8 cellular contexts compared by ENCODE assay signal in genomic region chr3:148957586-148957985, GRCh38. TPM values are rescaled to one million over a fixed set of nuclear protein-coding genes. Genes with fewer than 3 reads are reported as not detected.
DNase-seq lines count a peak whose midpoint lies in the region; ATAC-seq and TF ChIP-seq lines count a peak whose summit lies in the region.

No MANE protein-coding gene starts in this region.

- DNase-seq in DMS 273 (lab: John Stamatoyannopoulos, UW; ENCODE audit: unreplicated experiment), result peak; percentile 46
- DNase-seq in DMS 273 treated with DMSO at 0.1 percent for 48 hours (lab: John Stamatoyannopoulos, UW), result no peak
- DNase-seq in H4 (ENCODE audit: low spot score), result peak; percentile 51
- DNase-seq in PC-9, result no peak
- DNase-seq in hepatocyte (ENCODE audit: low spot score), result no peak
- no peak for DNase-seq in foreskin melanocyte
- no peak for DNase-seq in globus pallidus (ENCODE audit: low spot score)

- H3F3A ChIP-seq in PC-9 (ENCODE audit: insufficient read depth, low read depth), result no peaks in the 10 kb centered on the region

- WGBS in hepatocyte (ENCODE audit: low lambda C conversion rate, missing lambda C conversion rate), result 90% methylated on average over 2 of the region's 2 CpGs

- H3K79me2 ChIP-seq in PC-9 (ENCODE audit: low read depth), result no peaks in the 10 kb centered on the region
- no peaks in the 10 kb centered on the region for H3K79me2 ChIP-seq in hepatocyte

- H3K4me1 ChIP-seq in PC-9 (replicated peaks; ENCODE audit: insufficient read depth) (peaks cover 7% of the 10 kb centered on the region; the same call in 1 of the 2 replicates), hepatocyte (ENCODE audit: insufficient read depth) (no peaks in the 10 kb centered on the region)

- intact Hi-C loops in PC-9 (cut with micrococcal nuclease; ENCODE audit: unreplicated experiment), result loop anchor here (5.0 kb wide), 3 partner anchors 395 to 550 kb away; no protein-coding TSS in a partner anchor

- POLR2A ChIA-PET in PC-9 (lab: Charles Lee; ENCODE audit: unreplicated experiment), result no interaction called here

- H2AFZ ChIP-seq in PC-9 (no peak overlapping the region), hepatocyte (no peak overlapping the region)

- H3K27me3 ChIP-seq in PC-9 (ENCODE audit: insufficient read depth, low read depth) (no peaks in the 10 kb centered on the region), hepatocyte (no peaks in the 10 kb centered on the region)

- H3K27ac ChIP-seq in PC-9 (no peak overlapping the region), hepatocyte (no peak overlapping the region)

- no TSS peak for BruUV-seq in PC-9 (replicated peaks; lab: Mats Ljungman, UMichigan)

- H3K4me3 ChIP-seq in PC-9, result no peak overlapping the region
- H3K4me3 ChIP-seq in hepatocyte, result no peak overlapping the region

- H4K20me1 ChIP-seq in PC-9 (ENCODE audit: insufficient read depth) (no peaks in the 10 kb centered on the region), hepatocyte (ENCODE audit: insufficient read depth, poor library complexity, severe bottlenecking) (no peaks in the 10 kb centered on the region)

- H3K9me3 ChIP-seq in PC-9 (ENCODE audit: insufficient read depth, low read depth) (no peaks in the 10 kb centered on the region), hepatocyte (ENCODE audit: low read depth) (no peaks in the 10 kb centered on the region)

- no peak overlapping the region for H3K4me2 ChIP-seq in PC-9
- H3K4me2 ChIP-seq in hepatocyte, result no peak overlapping the region

- H3K9me2 ChIP-seq in PC-9 (ENCODE audit: insufficient read depth), result no peaks in the 10 kb centered on the region
- no peaks in the 10 kb centered on the region for H3K9me2 ChIP-seq in hepatocyte (replicated peaks; ENCODE audit: insufficient read depth)

- no peak for ATAC-seq in HG02938 (IDR thresholded peaks at IDR 0.05; ENCODE audit: unreplicated experiment)

- TF ChIP-seq CTCF in PC-9 (conservative IDR thresholded peaks at IDR 0.05) (peak; percentile 22; the same call in 1 of the 2 replicates), hepatocyte (IDR thresholded peaks at IDR 0.05; ENCODE audit: poor library complexity) (peak; percentile 6)

- H3K36me3 ChIP-seq in PC-9 (ENCODE audit: low read depth) (no peaks in the 10 kb centered on the region), hepatocyte (replicated peaks; ENCODE audit: insufficient read depth, low read depth) (no peaks in the 10 kb centered on the region)

- CTCF ChIA-PET in PC-9 (lab: Charles Lee), result no interaction called here

RNA-seq across cellular contexts. Expression of gene GYG1, which starts 33.8 kb away (rescaled TPM):
- 34.4 and 45.7 TPM in 2 replicates for total RNA-seq in H4 (2014; rRNA removed; shearing (Covaris generic))
- total RNA-seq in PC-9 (2021) (16.5 and 20.3 TPM in 2 replicates), hepatocyte (50.3 and 51.8 TPM in 2 replicates)
- 26.2 and 27.5 TPM in 2 replicates for polyA plus RNA-seq in hepatocyte

Comparison
In these comparisons a context has a peak if more than half of its experiments do, and no peak if none do; other contexts are left out.
1. DNase-seq: peak in DMS 273 (single experiment) and H4 (single experiment); none in DMS 273 treated with DMSO at 0.1 percent for 48 hours (single experiment), PC-9 (0 of 2), hepatocyte (single experiment), foreskin melanocyte (single experiment) and globus pallidus (single experiment).